17 cellular contexts compared by ENCODE assay signal in the genomic region with DNA sequence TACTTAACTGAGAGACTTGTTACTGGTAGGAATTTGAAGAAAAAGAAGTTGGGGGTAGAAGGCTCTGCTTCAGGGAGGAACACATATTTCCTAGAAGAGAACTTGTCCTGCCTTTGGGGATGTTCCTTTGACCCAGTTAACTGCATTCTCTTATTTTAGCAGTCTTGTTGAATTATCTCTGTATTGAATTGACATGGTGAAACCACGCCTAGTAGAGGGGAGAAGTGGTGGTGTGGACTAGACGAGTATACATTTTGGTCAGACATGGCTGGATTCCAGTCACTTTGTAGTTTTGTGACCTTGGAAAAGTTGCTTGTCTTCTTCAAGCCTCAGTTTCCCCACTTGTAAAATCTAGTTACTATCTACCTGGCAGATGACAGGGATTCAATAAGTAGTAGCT.
DNase-seq lines count a peak whose midpoint lies in the region; ATAC-seq, FAIRE-seq and TF ChIP-seq lines count a peak whose summit lies in the region.
"Had no signal": no experiment of that assay in that cellular context is flagged by ENCODE, and none has a peak within 500 bp of the region (broad histone marks: within the 10 kb centered on the region; RNA-seq: fewer than 3 reads in every experiment).

No MANE protein-coding gene starts in this region.

- ATAC-seq in RWPE2 (ENCODE audit: low read depth) (no peak), HepG2 (no peak), GM18867 (IDR thresholded peaks at IDR 0.05; ENCODE audit: unreplicated experiment) (no peak)
- ATAC-seq in activated naive CD8-positive, alpha-beta T cell treated with anti-CD3 and anti-CD28 coated beads, Interleukin-2, amount 50 U/mL, for 24 hours: no peak
- ATAC-seq: naive thymus-derived CD8-positive, alpha-beta T cell had no signal

- TF ChIP-seq RAD21 in HepG2 (CRISPR knock-in tag; IDR thresholded peaks at IDR 0.05): no peak

- no TSS peak for BruUV-seq in HepG2 (replicated peaks; lab: Mats Ljungman, UMichigan)

- H3K4me1 Mint-ChIP-seq in activated naive CD8-positive, alpha-beta T cell treated with anti-CD3 and anti-CD28 coated beads, Interleukin-2, amount 50 U/mL, for 24 hours: peaks cover 44% of the 10 kb centered on the region

- no peaks in the 10 kb centered on the region for H3K9me3 Mint-ChIP-seq in activated naive CD8-positive, alpha-beta T cell treated with anti-CD3 and anti-CD28 coated beads, Interleukin-2, amount 50 U/mL, for 24 hours
- H3K9me3 Mint-ChIP-seq: naive thymus-derived CD8-positive, alpha-beta T cell had no signal

- H3K27me3 Mint-ChIP-seq in activated naive CD8-positive, alpha-beta T cell treated with anti-CD3 and anti-CD28 coated beads, Interleukin-2, amount 50 U/mL, for 24 hours: no peaks in the 10 kb centered on the region
- H3K27me3 Mint-ChIP-seq: naive thymus-derived CD8-positive, alpha-beta T cell had no signal

- no peak overlapping the region; the same call in 1 of the 2 replicates for H3K9ac ChIP-seq in HepG2 (ENCODE audit: insufficient read depth, low read depth, low read length)

- H4K20me1 ChIP-seq in HepG2 (ENCODE audit: insufficient read depth, low read length): peaks cover 83% of the 10 kb centered on the region

- TF ChIP-seq CTCF in RWPE2 (IDR thresholded peaks at IDR 0.05; ENCODE audit: poor library complexity, severe bottlenecking) (no peak), HepG2 (CRISPR knock-in tag; IDR thresholded peaks at IDR 0.05) (no peak), sigmoid colon (IDR thresholded peaks at IDR 0.05) (no peak)

- peak overlapping the region; percentile 100 for H3K27ac ChIP-seq in ACC112 (ENCODE audit: low read depth, low read length)
- H3K27ac ChIP-seq in RWPE2 (ENCODE audit: poor library complexity, severe bottlenecking): peak overlapping the region; percentile 87
- peak overlapping the region; percentile 96 for H3K27ac ChIP-seq in HepG2 (ENCODE audit: extremely low read length, insufficient read depth, low read length)
- H3K27ac ChIP-seq in sigmoid colon: peak overlapping the region; percentile 74 to 86 (median 78)

- H3K4me3 Mint-ChIP-seq in activated naive CD8-positive, alpha-beta T cell treated with anti-CD3 and anti-CD28 coated beads, Interleukin-2, amount 50 U/mL, for 24 hours: no peak overlapping the region
- H3K4me3 Mint-ChIP-seq: naive thymus-derived CD8-positive, alpha-beta T cell had no signal

- H3K36me3 Mint-ChIP-seq in activated naive CD8-positive, alpha-beta T cell treated with anti-CD3 and anti-CD28 coated beads, Interleukin-2, amount 50 U/mL, for 24 hours (ENCODE audit: low read depth): peaks cover 13% of the 10 kb centered on the region

- no peak overlapping the region; the same call in 1 of the 2 replicates for H3K4me3 ChIP-seq in ACC112 (ENCODE audit: low read depth, low read length)
- H3K4me3 ChIP-seq in RWPE2 (ENCODE audit: severe bottlenecking): no peak overlapping the region
- no peak overlapping the region for H3K4me3 ChIP-seq in HepG2 (replicated peaks in 1 of 3; ENCODE audit: insufficient read depth in 1 of 3, low read depth in 2 of 3, low read length in 3 of 3)
- no peak overlapping the region for H3K4me3 ChIP-seq in sigmoid colon
- H3K4me3 ChIP-seq: skin epidermis, testis had no signal

- 70% methylated on average over 2 of the region's 2 CpGs for WGBS in HepG2 (ENCODE audit: low lambda C conversion rate)
- 69 to 82% methylated on average over 2 of the region's 2 CpGs for WGBS in sigmoid colon, 2 donors

- intact Hi-C loops in HepG2 (cut with micrococcal nuclease; ENCODE audit: unreplicated experiment): no loop called here
- intact Hi-C loops in sigmoid colon (cut with DNase I): loop anchor here (5.0 kb wide), 2 partner anchors 85 to 190 kb away; no protein-coding TSS in a partner anchor

- POLR2A ChIA-PET in HepG2 (lab: Yijun Ruan, JAX): interaction anchor here (1.2 to 5.2 kb wide), 4 partner anchors 13 to 77 kb away, joined by 3 to 52 read pairs (median 4); no protein-coding TSS in a partner anchor

- no peak for TF ChIP-seq EP300 in HepG2 (IDR thresholded peaks at IDR 0.05; ENCODE audit: low read depth in 2 of 2, low read length in 2 of 2)
- no peak for TF ChIP-seq EP300 in HepG2 (CRISPR knock-in tag; IDR thresholded peaks at IDR 0.05; ENCODE audit: borderline replicate concordance)
- TF ChIP-seq EP300 in sigmoid colon (IDR thresholded peaks at IDR 0.05): no peak

- in situ Hi-C loops in HepG2 (cut with HindIII; ENCODE audit: extremely low pct_ligation_motif_present, low pct_unique_long_range_greater_than_20kb): no loop called here

- H3K27me3 ChIP-seq in ACC112 (ENCODE audit: insufficient read depth, low read length) (no peaks in the 10 kb centered on the region), RWPE2 (ENCODE audit: insufficient read depth, poor library complexity, severe bottlenecking) (no peaks in the 10 kb centered on the region), HepG2 (ENCODE audit: control insufficient read depth in 1 of 2, insufficient read depth in 2 of 2, low read length in 2 of 2) (no peaks in the 10 kb centered on the region), sigmoid colon (no peaks in the 10 kb centered on the region)
- H3K27me3 ChIP-seq: testis had no signal

- peaks cover 28% of the 10 kb centered on the region for H3K36me3 ChIP-seq in ACC112 (ENCODE audit: insufficient read depth, low read length)
- H3K36me3 ChIP-seq in RWPE2 (ENCODE audit: low read depth): peaks cover 53% of the 10 kb centered on the region
- peaks cover 9 to 42% of the 10 kb centered on the region in 2 experiments for H3K36me3 ChIP-seq in HepG2 (replicated peaks in 1 of 2; ENCODE audit: control insufficient read depth in 1 of 2, insufficient read depth in 2 of 2, low read length in 2 of 2)
- no peaks in the 10 kb centered on the region for H3K36me3 ChIP-seq in sigmoid colon

- H3K4me2 ChIP-seq in HepG2 (ENCODE audit: low read depth, low read length): peak overlapping the region; percentile 36

- no peak overlapping the region for H3K27ac Mint-ChIP-seq in activated naive CD8-positive, alpha-beta T cell treated with anti-CD3 and anti-CD28 coated beads, Interleukin-2, amount 50 U/mL, for 24 hours

- DNase-seq in RWPE2 (ENCODE audit: low spot score) (no peak), HepG2 (ENCODE audit: low spot score) (no peak), sigmoid colon (no peak), HCEC 1CT (no peak)
- DNase-seq in activated CD4-positive, alpha-beta T cell treated with anti-CD3 and anti-CD28 coated beads, Interleukin-2, amount 50 U/mL, for 48 hours: no peak
- DNase-seq in activated naive CD8-positive, alpha-beta T cell treated with anti-CD3 and anti-CD28 coated beads, Interleukin-2, amount 50 U/mL, for 24 hours: no peak
- DNase-seq: activated CD4-positive, alpha-beta T cell treated with anti-CD3 and anti-CD28 coated beads for 4 hours; activated T-cell treated with anti-CD3 and anti-CD28 coated beads, Interleukin-2, amount 50 U/mL, for 48 hours; amygdala; DND-41; naive thymus-derived CD8-positive, alpha-beta T cell; NCI-H1436; testis had no signal

- no peak for FAIRE-seq in HepG2 (lab: Jason Lieb, UNC)
- FAIRE-seq: islet of Langerhans had no signal

- H3K79me2 ChIP-seq in ACC112 (ENCODE audit: control insufficient read depth, insufficient read depth, low read length, unreplicated experiment) (peaks cover 85% of the 10 kb centered on the region), HepG2 (ENCODE audit: insufficient read depth, low read length) (peaks cover 97% of the 10 kb centered on the region)

- CTCF ChIA-PET in HepG2 (lab: Yijun Ruan, JAX; ENCODE audit: low intra/inter-chr PET ratio, low total read pairs): no interaction called here

- H3K4me1 ChIP-seq in ACC112 (ENCODE audit: control insufficient read depth, insufficient read depth, low read length, unreplicated experiment) (peaks cover 77% of the 10 kb centered on the region), RWPE2 (ENCODE audit: insufficient read depth, poor library complexity, severe bottlenecking) (peaks cover 45% of the 10 kb centered on the region), HepG2 (ENCODE audit: insufficient read depth, low read length) (peaks cover 100% of the 10 kb centered on the region), sigmoid colon (peaks cover 0 to 72% (median 55%) of the 10 kb centered on the region in 4 donors)

- H2AFZ ChIP-seq in ACC112 (ENCODE audit: low read length, unreplicated experiment) (no peak overlapping the region), HepG2 (ENCODE audit: low read length) (no peak overlapping the region)

- H3K9me3 ChIP-seq in RWPE2 (ENCODE audit: severe bottlenecking) (no peaks in the 10 kb centered on the region), HepG2 (ENCODE audit: low read length) (no peaks in the 10 kb centered on the region), sigmoid colon (no peaks in the 10 kb centered on the region)
- H3K9me3 ChIP-seq: testis had no signal

- TF ChIP-seq POLR2A in HepG2 (IDR thresholded peaks at IDR 0.05; ENCODE audit: insufficient read depth in 1 of 2, low read depth in 2 of 2, low read length in 2 of 2) (no peak), sigmoid colon (IDR thresholded peaks at IDR 0.05) (no peak)

TF ChIP-seq in HepG2, 621 proteins besides CTCF, POLR2A, EP300 and RAD21 (continues in another document):
- TF ChIP-seq, protein P1, sequence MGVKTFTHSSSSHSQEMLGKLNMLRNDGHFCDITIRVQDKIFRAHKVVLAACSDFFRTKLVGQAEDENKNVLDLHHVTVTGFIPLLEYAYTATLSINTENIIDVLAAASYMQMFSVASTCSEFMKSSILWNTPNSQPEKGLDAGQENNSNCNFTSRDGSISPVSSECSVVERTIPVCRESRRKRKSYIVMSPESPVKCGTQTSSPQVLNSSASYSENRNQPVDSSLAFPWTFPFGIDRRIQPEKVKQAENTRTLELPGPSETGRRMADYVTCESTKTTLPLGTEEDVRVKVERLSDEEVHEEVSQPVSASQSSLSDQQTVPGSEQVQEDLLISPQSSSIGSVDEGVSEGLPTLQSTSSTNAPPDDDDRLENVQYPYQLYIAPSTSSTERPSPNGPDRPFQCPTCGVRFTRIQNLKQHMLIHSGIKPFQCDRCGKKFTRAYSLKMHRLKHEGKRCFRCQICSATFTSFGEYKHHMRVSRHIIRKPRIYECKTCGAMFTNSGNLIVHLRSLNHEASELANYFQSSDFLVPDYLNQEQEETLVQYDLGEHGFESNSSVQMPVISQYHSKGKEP (CRISPR knock-in tag; IDR thresholded peaks at IDR 0.05): no peak
- TF ChIP-seq, protein P2, sequence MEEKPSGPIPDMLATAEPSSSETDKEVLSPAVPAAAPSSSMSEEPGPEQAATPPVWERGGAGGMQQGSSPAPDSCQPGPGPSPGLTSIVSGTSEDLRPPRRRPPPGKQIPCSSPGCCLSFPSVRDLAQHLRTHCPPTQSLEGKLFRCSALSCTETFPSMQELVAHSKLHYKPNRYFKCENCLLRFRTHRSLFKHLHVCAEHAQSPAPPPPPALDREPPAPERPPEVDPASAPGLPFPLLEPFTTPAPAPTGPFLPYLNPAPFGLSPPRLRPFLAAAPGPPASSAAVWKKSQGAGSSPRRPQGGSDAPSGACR (CRISPR knock-in tag; IDR thresholded peaks at IDR 0.05): no peak
- TF ChIP-seq ATF7 (IDR thresholded peaks at IDR 0.05): no peak
- TF ChIP-seq ATF7 (CRISPR knock-in tag; IDR thresholded peaks at IDR 0.05): no peak
- TF ChIP-seq ZNF251 (CRISPR knock-in tag; IDR thresholded peaks at IDR 0.05): no peak
- 0 out of 2 replicates have a peak, but pooled peaks have one; percentile 25 for TF ChIP-seq POLR2AphosphoS5 (IDR thresholded peaks at IDR 0.05; ENCODE audit: low read depth, low read length)
- no peak for TF ChIP-seq ZNF17 (CRISPR knock-in tag; IDR thresholded peaks at IDR 0.05)
- no peak for TF ChIP-seq ZNF496 (CRISPR knock-in tag; IDR thresholded peaks at IDR 0.05; ENCODE audit: insufficient replicate concordance)
